Comparison of ENCODE assay signal across 8 cellular contexts in genomic region chr1:203650012-203650836, GRCh38. TPM values are rescaled to one million over a fixed set of nuclear protein-coding genes. Genes with fewer than 3 reads are reported as not detected.
DNase-seq lines count a peak whose midpoint lies in the region; ATAC-seq and TF ChIP-seq lines count a peak whose summit lies in the region.

No MANE protein-coding gene starts in this region.

- DNase-seq in DMS 273 (lab: John Stamatoyannopoulos, UW; ENCODE audit: unreplicated experiment): peak; percentile 87
- DNase-seq in MM.1S: peak; percentile 93
- peak; percentile 87 for DNase-seq in activated CD8-positive, alpha-beta T cell treated with anti-CD3 and anti-CD28 coated beads for 36 hours
- DNase-seq in effector CD4-positive, alpha-beta T cell: peak; percentile 74
- DNase-seq in myocyte (ENCODE audit: low read depth): peak; percentile 80
- no peak for DNase-seq in suprapubic skin (ENCODE audit: low spot score in 2 of 2)

- POLR2A ChIA-PET in activated CD8-positive, alpha-beta T cell treated with anti-CD3 and anti-CD28 coated beads for 36 hours (lab: Charles Lee): interaction anchor here (0.7 to 1.6 kb wide), 13 partner anchors 13 to 146 kb away, joined by 3 to 7 read pairs (median 3); partner anchors contain the start of genes ATP2B4 and LAX1

- ATAC-seq in GM21619 (IDR thresholded peaks at IDR 0.05; ENCODE audit: unreplicated experiment) (peak; percentile 54), GM19328 (IDR thresholded peaks at IDR 0.05; ENCODE audit: unreplicated experiment) (no peak)
- ATAC-seq in activated CD8-positive, alpha-beta T cell treated with anti-CD3 and anti-CD28 coated beads for 36 hours: peak; percentile 66

- H3K4me1 ChIP-seq in MM.1S (ENCODE audit: low read length) (peaks cover 29% of the 10 kb centered on the region), suprapubic skin (peaks cover 58% of the 10 kb centered on the region)

- no peaks in the 10 kb centered on the region for H3K36me3 Mint-ChIP-seq in activated CD8-positive, alpha-beta T cell treated with anti-CD3 and anti-CD28 coated beads for 36 hours (ENCODE audit: low read depth)

- no peaks in the 10 kb centered on the region for H3K27me3 ChIP-seq in MM.1S (replicated peaks; ENCODE audit: insufficient read depth, low read length)
- no peaks in the 10 kb centered on the region for H3K27me3 ChIP-seq in suprapubic skin

- peak overlapping the region; percentile 34; the same call in 1 of the 2 replicates for H3K9ac ChIP-seq in MM.1S (ENCODE audit: low read length)

- H3K9me2 ChIP-seq in MM.1S (replicated peaks; ENCODE audit: insufficient read depth, low read length): no peaks in the 10 kb centered on the region

- H3K27ac Mint-ChIP-seq in activated CD8-positive, alpha-beta T cell treated with anti-CD3 and anti-CD28 coated beads for 36 hours: peak overlapping the region; percentile 94

- peaks cover 18% of the 10 kb centered on the region for H3F3A ChIP-seq in MM.1S (ENCODE audit: insufficient read depth, low read length)

- peak overlapping the region; percentile 63 for H3K4me3 Mint-ChIP-seq in activated CD8-positive, alpha-beta T cell treated with anti-CD3 and anti-CD28 coated beads for 36 hours

- no peaks in the 10 kb centered on the region for H4K20me1 ChIP-seq in MM.1S (ENCODE audit: insufficient read depth, low read length)

- no peaks in the 10 kb centered on the region for H3K27me3 Mint-ChIP-seq in activated CD8-positive, alpha-beta T cell treated with anti-CD3 and anti-CD28 coated beads for 36 hours

- H3K4me2 ChIP-seq in MM.1S (ENCODE audit: low read depth, low read length): peak overlapping the region; percentile 84

- H3K4me1 Mint-ChIP-seq in activated CD8-positive, alpha-beta T cell treated with anti-CD3 and anti-CD28 coated beads for 36 hours (ENCODE audit: low read depth): peaks cover 68% of the 10 kb centered on the region

- no peaks in the 10 kb centered on the region for H3K79me2 ChIP-seq in MM.1S (ENCODE audit: low read length)

- TF ChIP-seq POLR2A in suprapubic skin (IDR thresholded peaks at IDR 0.05): no peak

- CTCF ChIA-PET in activated CD8-positive, alpha-beta T cell treated with anti-CD3 and anti-CD28 coated beads for 36 hours (lab: Charles Lee): interaction anchor here (0.5 to 2.1 kb wide), 4 partner anchors 21 to 51 kb away, joined by 3 to 16 read pairs (median 6); no protein-coding TSS in a partner anchor

- peak overlapping the region; percentile 40 for H3K4me3 ChIP-seq in MM.1S (ENCODE audit: low read length)
- peak overlapping the region; percentile 35 for H3K4me3 ChIP-seq in suprapubic skin

- intact Hi-C loops in activated CD8-positive, alpha-beta T cell treated with anti-CD3 and anti-CD28 coated beads for 36 hours (cut with micrococcal nuclease): no loop called here

- TF ChIP-seq CTCF in MM.1S (IDR thresholded peaks at IDR 0.05; ENCODE audit: low read length) (no peak), suprapubic skin (IDR thresholded peaks at IDR 0.05) (no peak)
- no peak for TF ChIP-seq CTCF in activated CD8-positive, alpha-beta T cell treated with anti-CD3 and anti-CD28 coated beads for 36 hours (IDR thresholded peaks at IDR 0.05)

- H3K9me3 Mint-ChIP-seq in activated CD8-positive, alpha-beta T cell treated with anti-CD3 and anti-CD28 coated beads for 36 hours: no peaks in the 10 kb centered on the region

- H3K27ac ChIP-seq in MM.1S (ENCODE audit: low read length) (peak overlapping the region; percentile 66; the same call in 1 of the 2 replicates), suprapubic skin (peak overlapping the region; percentile 81)

- no peak for TF ChIP-seq EP300 in suprapubic skin (IDR thresholded peaks at IDR 0.05)

- no peaks in the 10 kb centered on the region for H3K9me3 ChIP-seq in MM.1S (replicated peaks; ENCODE audit: insufficient read depth, low read length)
- H3K9me3 ChIP-seq in suprapubic skin: no peaks in the 10 kb centered on the region

- 22% methylated on average over 28 of the region's 42 CpGs for WGBS in suprapubic skin

- H2AFZ ChIP-seq in MM.1S (ENCODE audit: low read length): peak overlapping the region; percentile 69

- no peaks in the 10 kb centered on the region for H3K36me3 ChIP-seq in MM.1S (replicated peaks; ENCODE audit: insufficient read depth, low read length)
- H3K36me3 ChIP-seq in suprapubic skin: no peaks in the 10 kb centered on the region

RNA-seq across cellular contexts. Expression of gene ATP2B4, which starts 23.6 kb away (rescaled TPM):
- total RNA-seq in activated CD8-positive, alpha-beta T cell treated with anti-CD3 and anti-CD28 coated beads for 36 hours: 10 to 100 TPM; 12.0 to 15.9 TPM
- total RNA-seq in myocyte (13.9 and 17.5 TPM in 2 replicates), suprapubic skin (100 to 1,000 TPM; 164 to 220 (median 166) TPM)
- polyA plus RNA-seq in myocyte (2012): 24.5 TPM

Comparison
In these comparisons a context has a peak if more than half of its experiments do, and no peak if none do; other contexts are left out.
1. DNase-seq: peak in DMS 273 (single experiment), MM.1S (single experiment), activated CD8-positive, alpha-beta T cell treated with anti-CD3 and anti-CD28 coated beads for 36 hours (single experiment), effector CD4-positive, alpha-beta T cell (single experiment) and myocyte (single experiment); none in suprapubic skin (0 of 2).